9 cellular contexts compared by ENCODE assay signal in the genomic region with DNA sequence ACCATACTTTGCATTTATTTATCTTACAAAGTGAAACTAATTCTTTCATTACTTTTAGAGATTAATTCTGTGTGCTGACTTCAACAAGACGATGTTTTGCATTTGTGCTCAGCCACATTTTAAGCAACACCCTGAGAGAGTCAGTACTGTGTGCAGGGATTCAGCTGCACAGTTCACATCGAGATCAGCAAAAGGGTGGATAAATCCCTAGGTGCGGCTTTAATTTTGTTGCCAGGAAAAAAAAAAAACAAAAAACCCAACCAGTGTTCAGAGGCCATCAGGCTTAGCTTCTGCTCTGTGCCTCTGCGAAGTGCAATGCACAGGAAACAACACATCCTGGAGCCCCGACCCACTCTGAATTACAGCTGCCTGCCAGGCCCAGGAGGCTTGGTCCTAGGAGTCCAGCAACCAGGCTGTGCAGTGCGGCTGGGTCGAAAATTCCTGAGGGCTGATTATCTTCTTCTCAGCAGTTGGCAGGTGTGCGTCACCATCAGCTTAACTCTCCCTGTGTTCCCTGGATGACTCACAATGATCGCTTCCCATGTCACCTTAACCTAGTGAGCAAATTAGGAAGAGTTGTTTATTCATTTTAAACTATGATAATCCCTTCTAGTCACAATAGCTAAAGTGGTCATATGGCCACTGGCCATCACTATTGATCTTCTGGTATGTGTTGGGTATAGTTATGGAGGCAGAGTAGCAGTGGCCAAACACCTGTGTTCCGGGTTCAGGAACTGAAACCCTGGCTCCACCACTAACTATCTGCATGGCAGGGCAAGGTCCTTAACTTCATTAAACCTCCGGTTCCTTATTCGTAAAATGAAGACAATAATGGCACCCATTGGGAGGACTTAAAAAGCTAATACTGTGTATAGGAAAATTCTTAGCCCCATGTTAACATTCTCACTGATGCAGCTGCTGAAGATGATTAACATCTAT. TPM values are rescaled to one million over a fixed set of nuclear protein-coding genes. Genes with fewer than 3 reads are reported as not detected.
DNase-seq lines count a peak whose midpoint lies in the region; ATAC-seq and FAIRE-seq lines count a peak whose summit lies in the region.
"Had no signal": no experiment of that assay in that cellular context is flagged by ENCODE, and none has a peak within 500 bp of the region (broad histone marks: within the 10 kb centered on the region; RNA-seq: fewer than 3 reads in every experiment).

No MANE protein-coding gene starts in this region.

- no peak overlapping the region for H3K27ac ChIP-seq in small intestine (ENCODE audit: low read depth in 1 of 2, low read length in 1 of 2)
- H3K27ac ChIP-seq: 22Rv1 had no signal

- H3K27me3 ChIP-seq in small intestine (ENCODE audit: control insufficient read depth in 2 of 2, insufficient read depth in 2 of 2, low read length in 2 of 2): peaks cover 0 to 2% of the 10 kb centered on the region in 2 donors

- DNase-seq in DMS79 treated with DMSO at 0.1 percent for 48 hours (lab: John Stamatoyannopoulos, UW) (peak; percentile 2), DMS79 (lab: John Stamatoyannopoulos, UW) (no peak), RKO (ENCODE audit: low spot score) (peak; percentile 83), small intestine (peak; percentile 33), Kasumi-1 (lab: John Stamatoyannopoulos, UW) (no peak), GF-D8 (lab: John Stamatoyannopoulos, UW) (no peak), cerebellar nuclear complex (lab: John Stamatoyannopoulos, UW) (no peak)

- 48 to 64% (median 58%) methylated on average over 12 of the region's 12 CpGs for WGBS in small intestine, 3 donors

- H3K36me3 ChIP-seq in small intestine (ENCODE audit: control insufficient read depth in 2 of 2, insufficient read depth in 2 of 2, low read length in 2 of 2): no peaks in the 10 kb centered on the region

- no peak overlapping the region for H3K4me3 ChIP-seq in small intestine (ENCODE audit: low read depth in 1 of 2, low read length in 2 of 2)

- FAIRE-seq in small intestine (lab: Jason Lieb, UNC): no peak

- no peaks in the 10 kb centered on the region for H3K9me3 ChIP-seq in small intestine (ENCODE audit: control insufficient read depth, low read depth)

- no peaks in the 10 kb centered on the region for H3K4me1 ChIP-seq in small intestine (ENCODE audit: control insufficient read depth in 2 of 2, insufficient read depth in 1 of 2, low read depth in 1 of 2, low read length in 1 of 2)

- ATAC-seq in HG02870 (IDR thresholded peaks at IDR 0.05; ENCODE audit: unreplicated experiment): peak; percentile 74

RNA-seq across cellular contexts. Expression of gene NDUFB6, which starts 31.2 kb away (rescaled TPM):
- polyA plus RNA-seq in small intestine: 10 to 100 TPM; 55.9 to 78.7 (median 67.8) TPM

RNA-seq across cellular contexts. Expression of gene TAF1L, which starts 31.3 kb away (rescaled TPM):
- polyA plus RNA-seq in small intestine: not detected

RNA-seq across cellular contexts. Expression of gene TOPORS, which starts 51.8 kb away (rescaled TPM):
- polyA plus RNA-seq in small intestine: 1 to 10 TPM; 6.2 to 7.6 (median 6.5) TPM

RNA-seq across cellular contexts. Expression of gene SMIM27, which starts 52.1 kb away (rescaled TPM):
- 10 to 100 TPM in 1 of 3 donors, 1 to 10 TPM in 2; 6.5 to 15.4 (median 7.1) TPM for polyA plus RNA-seq in small intestine

Comparison
In these comparisons a context has a peak if more than half of its experiments do, and no peak if none do; other contexts are left out.
1. DNase-seq: peak in DMS79 treated with DMSO at 0.1 percent for 48 hours (single experiment), RKO (single experiment) and small intestine (single experiment); none in DMS79 (single experiment), Kasumi-1 (0 of 2), GF-D8 (single experiment) and cerebellar nuclear complex (0 of 2).